ENCODE assay signal across 12 cellular contexts in the genomic region with DNA sequence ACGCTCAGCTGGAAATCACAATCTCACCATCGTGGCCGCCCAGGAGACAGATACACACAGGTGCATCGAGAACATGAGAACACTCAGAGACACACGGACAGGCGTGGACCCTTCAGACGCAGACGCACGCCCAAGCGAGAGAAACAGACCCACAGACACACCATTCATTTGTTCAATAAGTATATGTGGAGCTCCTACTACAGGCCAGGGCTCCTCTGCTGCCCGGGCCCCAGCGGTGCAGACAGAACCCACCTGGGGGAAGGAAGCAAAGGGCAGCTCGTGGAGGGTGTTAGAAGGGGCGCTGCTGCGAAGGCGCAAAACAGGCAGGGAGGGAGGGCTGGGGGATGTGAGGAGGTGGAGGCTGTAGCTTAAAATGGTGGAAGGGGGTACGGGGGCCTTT. TPM values are rescaled to one million over a fixed set of nuclear protein-coding genes. Genes with fewer than 3 reads are reported as not detected.
DNase-seq lines count a peak whose midpoint lies in the region; ATAC-seq, FAIRE-seq and TF ChIP-seq lines count a peak whose summit lies in the region.
"Had no signal": no experiment of that assay in that cellular context is flagged by ENCODE, and none has a peak within 500 bp of the region (broad histone marks: within the 10 kb centered on the region; RNA-seq: fewer than 3 reads in every experiment).

No MANE protein-coding gene starts in this region.

- CTCF ChIA-PET in A549 (lab: Yijun Ruan, JAX) = interaction anchor here (0.6 to 8.7 kb wide), 40 partner anchors 7 to 495 kb away, joined by 3 to 113 read pairs (median 5); partner anchors contain the start of genes MANBAL and SRC
- CTCF ChIA-PET in Calu3 (lab: Charles Lee) = interaction anchor here (1.4 kb wide), 1 partner anchor 109 kb away, joined by 4 read pairs; no protein-coding TSS in a partner anchor
- CTCF ChIA-PET in activated CD4-positive, alpha-beta memory T cell treated with anti-CD3 and anti-CD28 coated beads, Interleukin-2, amount 10 ng/mL, durations not matched to agents 7 days and 5 days (lab: Charles Lee) = interaction anchor here (0.5 to 2.3 kb wide), 8 partner anchors 13 to 766 kb away, joined by 3 to 11 read pairs (median 7); no protein-coding TSS in a partner anchor

- peaks cover 29 to 58% (median 55%) of the 10 kb centered on the region in 4 donors for H3K36me3 ChIP-seq in stomach

- H3K4me1 Mint-ChIP-seq in Calu3 (ENCODE audit: low read depth, unreplicated experiment) = peaks cover 50% of the 10 kb centered on the region
- peaks cover 6% of the 10 kb centered on the region for H3K4me1 Mint-ChIP-seq in activated CD4-positive, alpha-beta memory T cell treated with anti-CD3 and anti-CD28 coated beads, Interleukin-2, amount 10 ng/mL, durations not matched to agents 7 days and 5 days
- peaks cover 19% of the 10 kb centered on the region for H3K4me1 Mint-ChIP-seq in memory B cell

- TF ChIP-seq CTCF in A549 (IDR thresholded peaks at IDR 0.05) (no peak), Calu3 (IDR thresholded peaks at IDR 0.05; ENCODE audit: unreplicated experiment) (no peak), stomach (IDR thresholded peaks at IDR 0.05) (no peak)

- no peak for FAIRE-seq in A549 (lab: Jason Lieb, UNC)
- FAIRE-seq: pancreas had no signal

- BruUV-seq in Calu3 (replicated peaks; lab: Mats Ljungman, UMichigan) = no TSS peak

- DNase-seq in A549 (ENCODE audit: low read depth in 1 of 2, low spot score in 1 of 2) (no peak), Calu3 (no peak), memory B cell (ENCODE audit: low spot score in 2 of 2) (no peak), A172 (ENCODE audit: low spot score) (no peak), stomach (no peak), NCI-H748 treated with DMSO at 0.1 percent for 48 hours (lab: John Stamatoyannopoulos, UW) (no peak)
- DNase-seq in activated CD4-positive, alpha-beta memory T cell treated with anti-CD3 and anti-CD28 coated beads, Interleukin-2, amount 10 ng/mL, durations not matched to agents 7 days and 5 days = no peak
- DNase-seq: NCI-H446 treated with DMSO at 0.1 percent for 48 hours had no signal

- H3K4me1 ChIP-seq in A549 = peaks cover 83% of the 10 kb centered on the region
- H3K4me1 ChIP-seq in stomach = peaks cover 25 to 54% (median 36%) of the 10 kb centered on the region in 4 donors

- 46% methylated on average over 15 of the region's 17 CpGs for WGBS in A549 (ENCODE audit: missing lambda C conversion rate)
- 87 to 93% (median 90%) methylated on average over 16 to 17 of the region's 17 CpGs for WGBS in stomach, 5 donors

- H3K4me2 ChIP-seq in A549 = peak overlapping the region; percentile 71

- H3K27ac ChIP-seq in A549 (peak overlapping the region; percentile 96 to 98), stomach (no peak overlapping the region)
- H3K27ac ChIP-seq: C4-2B, HL-60, pancreas had no signal

- no peak for TF ChIP-seq POLR2A in A549 (IDR thresholded peaks at IDR 0.05; ENCODE audit: low read length)
- TF ChIP-seq POLR2A in stomach (IDR thresholded peaks at IDR 0.05) = no peak

- H3K27me3 Mint-ChIP-seq in Calu3 (ENCODE audit: unreplicated experiment) (no peaks in the 10 kb centered on the region), memory B cell (no peaks in the 10 kb centered on the region)
- peaks cover 4% of the 10 kb centered on the region for H3K27me3 Mint-ChIP-seq in activated CD4-positive, alpha-beta memory T cell treated with anti-CD3 and anti-CD28 coated beads, Interleukin-2, amount 10 ng/mL, durations not matched to agents 7 days and 5 days

- H3K36me3 Mint-ChIP-seq in Calu3 (ENCODE audit: insufficient read depth, unreplicated experiment) = peaks cover 92% of the 10 kb centered on the region
- no peaks in the 10 kb centered on the region for H3K36me3 Mint-ChIP-seq in activated CD4-positive, alpha-beta memory T cell treated with anti-CD3 and anti-CD28 coated beads, Interleukin-2, amount 10 ng/mL, durations not matched to agents 7 days and 5 days (ENCODE audit: low read depth)
- peaks cover 2% of the 10 kb centered on the region for H3K36me3 Mint-ChIP-seq in memory B cell

- peak overlapping the region; percentile 55 for H3K4me3 ChIP-seq in A549
- peak overlapping the region in 1 of 4 donors; percentile 50 for H3K4me3 ChIP-seq in stomach

- H3K27me3 ChIP-seq in stomach = no peaks in the 10 kb centered on the region
- H3K27me3 ChIP-seq: pancreas had no signal

- H3K9me3 ChIP-seq in A549 (no peaks in the 10 kb centered on the region), stomach (no peaks in the 10 kb centered on the region)
- H3K9me3 ChIP-seq: pancreas had no signal

- POLR2A ChIA-PET in A549 (lab: Yijun Ruan, JAX) = interaction anchor here (1.4 to 2.3 kb wide), 2 partner anchors 41 to 96 kb away, joined by 4 to 10 read pairs; partner anchors contain the start of gene MANBAL
- POLR2A ChIA-PET in activated CD4-positive, alpha-beta memory T cell treated with anti-CD3 and anti-CD28 coated beads, Interleukin-2, amount 10 ng/mL, durations not matched to agents 7 days and 5 days (lab: Charles Lee) = no interaction called here

- intact Hi-C loops in Calu3 (cut with micrococcal nuclease; ENCODE audit: unreplicated experiment) = no loop called here
- intact Hi-C loops in stomach (cut with DNase I; ENCODE audit: low total_unique reads) = loop anchor here (5.0 to 10.0 kb wide), 2 partner anchors 113 to 150 kb away; no protein-coding TSS in a partner anchor

- TF ChIP-seq EP300 in A549 (IDR thresholded peaks at IDR 0.05) = no peak
- TF ChIP-seq EP300 in stomach (IDR thresholded peaks at IDR 0.05) = no peak

- no peak for TF ChIP-seq RAD21 in A549 (conservative IDR thresholded peaks at IDR 0.05 in 1 of 2, IDR thresholded peaks at IDR 0.05 in 1 of 2)

- H3K4me3 Mint-ChIP-seq in Calu3 (ENCODE audit: low read depth, unreplicated experiment) (no peak overlapping the region), memory B cell (peak overlapping the region; percentile 91)
- H3K4me3 Mint-ChIP-seq in activated CD4-positive, alpha-beta memory T cell treated with anti-CD3 and anti-CD28 coated beads, Interleukin-2, amount 10 ng/mL, durations not matched to agents 7 days and 5 days = peak overlapping the region; percentile 73

- peak overlapping the region; percentile 72 for H3K27ac Mint-ChIP-seq in Calu3 (ENCODE audit: unreplicated experiment)
- H3K27ac Mint-ChIP-seq in activated CD4-positive, alpha-beta memory T cell treated with anti-CD3 and anti-CD28 coated beads, Interleukin-2, amount 10 ng/mL, durations not matched to agents 7 days and 5 days = no peak overlapping the region
- peak overlapping the region; percentile 42 for H3K27ac Mint-ChIP-seq in memory B cell

- H3K9me3 Mint-ChIP-seq in Calu3 (ENCODE audit: low read depth, unreplicated experiment) = no peaks in the 10 kb centered on the region
- H3K9me3 Mint-ChIP-seq in activated CD4-positive, alpha-beta memory T cell treated with anti-CD3 and anti-CD28 coated beads, Interleukin-2, amount 10 ng/mL, durations not matched to agents 7 days and 5 days = no peaks in the 10 kb centered on the region
- H3K9me3 Mint-ChIP-seq in memory B cell = no peaks in the 10 kb centered on the region

- ATAC-seq in A549 = no peak
- no peak for ATAC-seq in memory B cell (ENCODE audit: low read depth)
- ATAC-seq in GM19035 (IDR thresholded peaks at IDR 0.05; ENCODE audit: unreplicated experiment) = no peak

TF ChIP-seq in A549, 52 proteins besides CTCF, POLR2A, EP300 and RAD21:
- TF ChIP-seq POLR2AphosphoS2 (conservative IDR thresholded peaks at IDR 0.05; ENCODE audit: low read length) = no peak; the same call in 1 of the 2 replicates
- TF ChIP-seq, protein P1, sequence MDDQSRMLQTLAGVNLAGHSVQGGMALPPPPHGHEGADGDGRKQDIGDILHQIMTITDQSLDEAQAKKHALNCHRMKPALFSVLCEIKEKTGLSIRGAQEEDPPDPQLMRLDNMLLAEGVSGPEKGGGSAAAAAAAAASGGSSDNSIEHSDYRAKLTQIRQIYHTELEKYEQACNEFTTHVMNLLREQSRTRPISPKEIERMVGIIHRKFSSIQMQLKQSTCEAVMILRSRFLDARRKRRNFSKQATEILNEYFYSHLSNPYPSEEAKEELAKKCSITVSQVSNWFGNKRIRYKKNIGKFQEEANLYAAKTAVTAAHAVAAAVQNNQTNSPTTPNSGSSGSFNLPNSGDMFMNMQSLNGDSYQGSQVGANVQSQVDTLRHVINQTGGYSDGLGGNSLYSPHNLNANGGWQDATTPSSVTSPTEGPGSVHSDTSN (IDR thresholded peaks at IDR 0.05) = 0 out of 2 replicates have a peak, but pooled peaks have one; percentile 12

RNA-seq across cellular contexts. Expression of gene SRC, which starts 39.2 kb away (rescaled TPM):
- 154 and 212 TPM in 2 replicates for polyA plus RNA-seq in A549 (2011; rRNA removed)
- 122 and 170 TPM in 2 replicates for polyA plus RNA-seq in A549 (2012; cell fraction: cytosol; rRNA removed)
- 500 and 511 TPM in 2 replicates for polyA plus RNA-seq in A549 (2012; cell fraction: nucleus; rRNA removed)
- polyA plus RNA-seq in A549 (2017; fragmentation: RNase III; extraction: RNeasy Plus Mini Kit Qiagen cat#74134 plus additional on column Dnase treatment) = 133 to 139 TPM (median 134 TPM) in 3 replicates
- polyA minus RNA-seq in A549 (2011; rRNA and poly(A)+ RNA removed) = 278 and 313 TPM in 2 replicates
- total RNA-seq in Calu3 (2022) = 185 and 203 TPM in 2 replicates
- total RNA-seq in activated CD4-positive, alpha-beta memory T cell treated with anti-CD3 and anti-CD28 coated beads, Interleukin-2, amount 10 ng/mL, durations not matched to agents 7 days and 5 days = 1 to 10 TPM; 2.6 to 2.7 TPM
- total RNA-seq in A172 (2014; rRNA removed; shearing (Covaris generic)) = 15.3 and 17.8 TPM in 2 replicates
- total RNA-seq in stomach = 100 to 1,000 TPM in 1 of 5 donors, 10 to 100 TPM in 4; 31.6 to 471 (median 69.8) TPM
- polyA plus RNA-seq in stomach = 10 to 100 TPM; 40.7 to 47.4 (median 47.2) TPM

Comparison
In these comparisons a context has a peak if more than half of its experiments do, and no peak if none do; other contexts are left out.
1. H3K27ac ChIP-seq: peak in A549 (2 of 2); none in stomach (0 of 5).